19 cellular contexts compared by ENCODE assay signal in genomic region chr10:6082496-6083395, GRCh38. TPM values are rescaled to one million over a fixed set of nuclear protein-coding genes. Genes with fewer than 3 reads are reported as not detected.
DNase-seq lines count a peak whose midpoint lies in the region; ATAC-seq and TF ChIP-seq lines count a peak whose summit lies in the region.
"Had no signal": no experiment of that assay in that cellular context is flagged by ENCODE, and none has a peak within 500 bp of the region (broad histone marks: within the 10 kb centered on the region; RNA-seq: fewer than 3 reads in every experiment).

No MANE protein-coding gene starts in this region.

- no peak for DNase-seq in activated T-cell treated with anti-CD3 and anti-CD28 coated beads, Interleukin-2, amount 50 U/mL, for 4 hours
- DNase-seq in activated T-cell treated with anti-CD3 and anti-CD28 coated beads for 4 hours (no peak), dorsolateral prefrontal cortex (peak in 2 of 10 donors; percentile 45 to 67), LoVo (ENCODE audit: low spot score) (no peak), GM20000 (ENCODE audit: low spot score) (no peak), NCI-H2196 (lab: John Stamatoyannopoulos, UW; ENCODE audit: unreplicated experiment) (no peak)
- peak; percentile 50 for DNase-seq in T-helper 2 cell treated with Interferon-gamma antibody and Interleukin-4, amounts not matched to agents 5 μg/mL and 100 μg/mL, for 36 hours (ENCODE audit: low spot score)
- peak in 1 of 2 donors; percentile 56 for DNase-seq in stimulated activated effector memory CD8-positive, alpha-beta T cell treated with anti-CD3 and anti-CD28 coated beads, Interleukin-12 subunit alpha, Interleukin-12 subunit beta, amount 100 ng/mL, for 72 hours (ENCODE audit: low spot score in 2 of 2)
- DNase-seq: body of pancreas, COR-L47, NCI-H2107, NCI-H526 treated with DMSO at 0.1 percent for 48 hours, WERI-Rb-1 had no signal

- peak in 1 of 2 donors; percentile 2 for ATAC-seq in activated T-cell treated with anti-CD3 and anti-CD28 coated beads, Interleukin-2, amount 50 U/mL, for 4 hours
- peak; percentile 31 for ATAC-seq in stimulated activated effector memory CD8-positive, alpha-beta T cell treated with anti-CD3 and anti-CD28 coated beads, Interleukin-12 subunit alpha, Interleukin-12 subunit beta, amount 100 ng/mL, for 72 hours
- ATAC-seq: body of pancreas, K562, Panc1 had no signal

- no peak overlapping the region for H3K4me3 ChIP-seq in dorsolateral prefrontal cortex
- H3K4me3 ChIP-seq: body of pancreas, K562 had no signal

- no peaks in the 10 kb centered on the region for H3K27me3 Mint-ChIP-seq in activated T-cell treated with anti-CD3 and anti-CD28 coated beads, Interleukin-2, amount 50 U/mL, for 4 hours (ENCODE audit: low read depth)
- H3K27me3 Mint-ChIP-seq in T-helper 2 cell treated with Interferon-gamma antibody and Interleukin-4, amounts not matched to agents 5 μg/mL and 100 μg/mL, for 36 hours (ENCODE audit: low read depth): no peaks in the 10 kb centered on the region

- H3K9me3 Mint-ChIP-seq in activated T-cell treated with anti-CD3 and anti-CD28 coated beads, Interleukin-2, amount 50 U/mL, for 4 hours: no peaks in the 10 kb centered on the region
- peaks cover 15% of the 10 kb centered on the region for H3K9me3 Mint-ChIP-seq in T-helper 2 cell treated with Interferon-gamma antibody and Interleukin-4, amounts not matched to agents 5 μg/mL and 100 μg/mL, for 36 hours
- H3K9me3 Mint-ChIP-seq in stimulated activated effector memory CD8-positive, alpha-beta T cell treated with anti-CD3 and anti-CD28 coated beads, Interleukin-12 subunit alpha, Interleukin-12 subunit beta, amount 100 ng/mL, for 72 hours: no peaks in the 10 kb centered on the region

- TF ChIP-seq CTCF in dorsolateral prefrontal cortex (IDR thresholded peaks at IDR 0.05 in 54 of 56, conservative IDR thresholded peaks at IDR 0.05 in 2 of 56; ENCODE audit: low read depth in 1 of 56, partially characterized antibody in 56 of 56): no peak
- TF ChIP-seq CTCF in GM20000 (IDR thresholded peaks at IDR 0.05; ENCODE audit: extremely low read depth, missing control alignments): no peak

- peak overlapping the region; percentile 92 for H3K27ac Mint-ChIP-seq in T-helper 2 cell treated with Interferon-gamma antibody and Interleukin-4, amounts not matched to agents 5 μg/mL and 100 μg/mL, for 36 hours
- peak overlapping the region; percentile 93 for H3K27ac Mint-ChIP-seq in stimulated activated effector memory CD8-positive, alpha-beta T cell treated with anti-CD3 and anti-CD28 coated beads, Interleukin-12 subunit alpha, Interleukin-12 subunit beta, amount 100 ng/mL, for 72 hours

- peak overlapping the region in 32 of 59 donors; percentile 10 to 73 (median 35) for H3K27ac ChIP-seq in dorsolateral prefrontal cortex
- H3K27ac ChIP-seq: body of pancreas, HL-60, WERI-Rb-1 had no signal

- peaks cover 51% of the 10 kb centered on the region for H3K4me1 Mint-ChIP-seq in activated T-cell treated with anti-CD3 and anti-CD28 coated beads, Interleukin-2, amount 50 U/mL, for 4 hours (ENCODE audit: low read depth)
- peaks cover 57% of the 10 kb centered on the region for H3K4me1 Mint-ChIP-seq in T-helper 2 cell treated with Interferon-gamma antibody and Interleukin-4, amounts not matched to agents 5 μg/mL and 100 μg/mL, for 36 hours (ENCODE audit: low read depth)
- H3K4me1 Mint-ChIP-seq in stimulated activated effector memory CD8-positive, alpha-beta T cell treated with anti-CD3 and anti-CD28 coated beads, Interleukin-12 subunit alpha, Interleukin-12 subunit beta, amount 100 ng/mL, for 72 hours: peaks cover 58% of the 10 kb centered on the region

- peak overlapping the region; percentile 68 for H3K4me3 Mint-ChIP-seq in activated T-cell treated with anti-CD3 and anti-CD28 coated beads, Interleukin-2, amount 50 U/mL, for 4 hours
- H3K4me3 Mint-ChIP-seq in T-helper 2 cell treated with Interferon-gamma antibody and Interleukin-4, amounts not matched to agents 5 μg/mL and 100 μg/mL, for 36 hours: peak overlapping the region; percentile 85
- peak overlapping the region; percentile 64 for H3K4me3 Mint-ChIP-seq in stimulated activated effector memory CD8-positive, alpha-beta T cell treated with anti-CD3 and anti-CD28 coated beads, Interleukin-12 subunit alpha, Interleukin-12 subunit beta, amount 100 ng/mL, for 72 hours
- H3K4me3 Mint-ChIP-seq: nephron had no signal

- H3K27me3 ChIP-seq in dorsolateral prefrontal cortex: no peaks in the 10 kb centered on the region
- H3K27me3 ChIP-seq: body of pancreas had no signal

- intact Hi-C loops in dorsolateral prefrontal cortex (cut with DNase I): no loop called here

- H3K36me3 Mint-ChIP-seq in activated T-cell treated with anti-CD3 and anti-CD28 coated beads, Interleukin-2, amount 50 U/mL, for 4 hours (ENCODE audit: insufficient read depth): no peaks in the 10 kb centered on the region
- H3K36me3 Mint-ChIP-seq in T-helper 2 cell treated with Interferon-gamma antibody and Interleukin-4, amounts not matched to agents 5 μg/mL and 100 μg/mL, for 36 hours (ENCODE audit: low read depth): peaks cover 15% of the 10 kb centered on the region
- H3K36me3 Mint-ChIP-seq in stimulated activated effector memory CD8-positive, alpha-beta T cell treated with anti-CD3 and anti-CD28 coated beads, Interleukin-12 subunit alpha, Interleukin-12 subunit beta, amount 100 ng/mL, for 72 hours: peaks cover 13% of the 10 kb centered on the region

RNA-seq across cellular contexts. Expression of gene RBM17, which starts 6.1 kb away (rescaled TPM):
- 100 to 1,000 TPM; 231 to 261 (median 237) TPM for total RNA-seq in activated T-cell treated with anti-CD3 and anti-CD28 coated beads, Interleukin-2, amount 50 U/mL, for 4 hours
- 100 to 1,000 TPM in 44 of 120 experiments, 10 to 100 TPM in 76; 67.3 to 155 (median 95.4) TPM for total RNA-seq in dorsolateral prefrontal cortex

RNA-seq across cellular contexts. Expression of gene IL2RA, which starts 20.6 kb away (rescaled TPM):
- 100 to 1,000 TPM; 639 to 698 (median 653) TPM for total RNA-seq in activated T-cell treated with anti-CD3 and anti-CD28 coated beads, Interleukin-2, amount 50 U/mL, for 4 hours
- under 1 TPM in 7 of 120 experiments, not detected in 113; 0.19 to 0.83 (median 0.68) TPM for total RNA-seq in dorsolateral prefrontal cortex
- total RNA-seq: glomerular endothelial cell, pulmonary artery endothelial cell had no signal

Comparison
In these comparisons a context has a peak if more than half of its experiments do, and no peak if none do; other contexts are left out.
1. RNA of gene IL2RA, which starts 20.6 kb away (total RNA-seq): 639 to 698 TPM in activated T-cell treated with anti-CD3 and anti-CD28 coated beads, Interleukin-2, amount 50 U/mL, for 4 hours; 0.19 to 0.83 TPM in dorsolateral prefrontal cortex; every median in the first group is over 100 times any median in the second.
2. Peak in every context shown above with its lines, with median percentiles within 50 percentile points of each other: H3K4me3 Mint-ChIP-seq.